In genomic region chr5:55568629-55569512, GRCh38 we compare ENCODE assay signal across 13 cellular contexts. TPM values are rescaled to one million over a fixed set of nuclear protein-coding genes. Genes with fewer than 3 reads are reported as not detected.
DNase-seq lines count a peak whose midpoint lies in the region; ATAC-seq, FAIRE-seq and TF ChIP-seq lines count a peak whose summit lies in the region.
"Had no signal": no experiment of that assay in that cellular context is flagged by ENCODE, and none has a peak within 500 bp of the region (broad histone marks: within the 10 kb centered on the region; RNA-seq: fewer than 3 reads in every experiment).

No MANE protein-coding gene starts in this region.

- H2BK15ac ChIP-seq in H1 (ENCODE audit: low read length), result no peak overlapping the region

- no peak overlapping the region for H3K23ac ChIP-seq in H1 (ENCODE audit: insufficient read length)

- H4K8ac ChIP-seq in H1 (ENCODE audit: extremely low read depth, insufficient read depth, low read length), result no peak overlapping the region

- H2BK5ac ChIP-seq in H1 (ENCODE audit: low read depth, low read length), result no peak overlapping the region

- no peak overlapping the region for H3K14ac ChIP-seq in H1 (ENCODE audit: insufficient read length)

- in situ Hi-C loops in brain microvascular endothelial cell (cut with HindIII; ENCODE audit: low pct_ligation_motif_present, low sequenced_read_pairs), result no loop called here

- H3K4me2 ChIP-seq in H1 (ENCODE audit: insufficient read depth in 1 of 2, low read depth in 2 of 2, low read length in 2 of 2) (no peak overlapping the region; a peak in 1 of 4 replicates), parathyroid adenoma (ENCODE audit: low read length) (no peak overlapping the region)

- H3K27me3 ChIP-seq in left ventricle myocardium inferior (ENCODE audit: low read depth) (no peaks in the 10 kb centered on the region), H1 (replicated peaks in 1 of 4; ENCODE audit: control insufficient read depth in 3 of 4, extremely low read depth in 1 of 4, insufficient read depth in 3 of 4, low read length in 3 of 4) (no peaks in the 10 kb centered on the region), parathyroid adenoma (ENCODE audit: control insufficient read depth, insufficient read depth, low read length) (no peaks in the 10 kb centered on the region), vagina (no peaks in the 10 kb centered on the region), brain microvascular endothelial cell (replicated peaks) (no peaks in the 10 kb centered on the region)

- ATAC-seq in Right ventricle myocardium superior (ENCODE audit: poor library complexity) (no peak), HG03342 (IDR thresholded peaks at IDR 0.05; ENCODE audit: unreplicated experiment) (no peak)
- ATAC-seq: lower lobe of right lung, T-cell had no signal

- no peaks in the 10 kb centered on the region for H3K79me1 ChIP-seq in H1 (ENCODE audit: low read depth, low read length)

- peak overlapping the region; percentile 78 for H4K5ac ChIP-seq in H1 (ENCODE audit: insufficient read length, low read depth, low read length)

- TF ChIP-seq RAD21 in H1 (IDR thresholded peaks at IDR 0.05 in 1 of 2, conservative IDR thresholded peaks at IDR 0.05 in 1 of 2; ENCODE audit: low read depth in 2 of 2, low read length in 2 of 2), result no peak

- WGBS in H1 (ENCODE audit: extremely low coverage in 1 of 2, insufficient coverage in 1 of 2, insufficient read length in 1 of 2, insufficient replicate concordance in 2 of 2, low coverage in 1 of 2, low lambda C conversion rate in 2 of 2, missing lambda C conversion rate in 1 of 2), 2 experiments, result 75% methylated on average over 15 of the region's 15 CpGs; no CpG with 5 or more reads in 1 of the 2 experiments

- TF ChIP-seq EP300 in H1 (IDR thresholded peaks at IDR 0.05; ENCODE audit: borderline replicate concordance in 1 of 2, low read depth in 2 of 2, low read length in 2 of 2), result no peak

- intact Hi-C loops in left ventricle myocardium inferior (cut with micrococcal nuclease), result no loop called here
- intact Hi-C loops in Right ventricle myocardium superior (cut with DNase I), result no loop called here
- intact Hi-C loops in vagina (cut with DNase I), result loop anchor here (2.0 kb wide), 1 partner anchor 32 kb away; no protein-coding TSS in a partner anchor

- H3K18ac ChIP-seq in H1 (ENCODE audit: extremely low read depth, low read length), result peak overlapping the region; percentile 44; the same call in 1 of the 2 replicates

- H3K4ac ChIP-seq in H1 (replicated peaks; ENCODE audit: insufficient read length, low read depth, low read length), result no peak overlapping the region

- no peak for DNase-seq in left ventricle myocardium inferior
- no peak for DNase-seq in Right ventricle myocardium superior
- DNase-seq in H1 (ENCODE audit: low read depth in 1 of 2, low spot score in 2 of 2), result no peak
- no peak for DNase-seq in vagina (ENCODE audit: extremely low spot score in 2 of 2)
- no peak for DNase-seq in brain microvascular endothelial cell
- no peak for DNase-seq in urothelium cell line (ENCODE audit: low spot score)
- DNase-seq: activated CD4-positive, alpha-beta memory T cell treated with anti-CD3 and anti-CD28 coated beads for 36 hours; activated gamma-delta T cell; DND-41; lower lobe of right lung; T-cell had no signal

- no peak overlapping the region for H2BK120ac ChIP-seq in H1 (replicated peaks; ENCODE audit: low read depth, low read length)

- POLR2A ChIA-PET in H1 (lab: Charles Lee; ENCODE audit: partially characterized antibody), result no interaction called here

- no peak overlapping the region for H4K91ac ChIP-seq in H1 (replicated peaks; ENCODE audit: insufficient read length, low read length)

- H3K9me3 ChIP-seq in left ventricle myocardium inferior (replicated peaks) (no peaks in the 10 kb centered on the region), H1 (ENCODE audit: insufficient read depth in 2 of 2, low read depth in 1 of 2, low read length in 1 of 2) (no peaks in the 10 kb centered on the region), parathyroid adenoma (ENCODE audit: control insufficient read depth, low read length) (no peaks in the 10 kb centered on the region), vagina (no peaks in the 10 kb centered on the region)
- H3K9me3 ChIP-seq: lower lobe of right lung had no signal

- H3K9ac ChIP-seq in H1 (replicated peaks in 1 of 4; ENCODE audit: extremely low read depth in 1 of 4, low read depth in 3 of 4, low read length in 3 of 4), result no peak overlapping the region
- H3K9ac ChIP-seq in parathyroid adenoma, result no peak overlapping the region

- peaks cover 15% of the 10 kb centered on the region for H3K4me1 ChIP-seq in left ventricle myocardium inferior
- H3K4me1 ChIP-seq in H1 (replicated peaks in 1 of 4; ENCODE audit: control insufficient read depth in 3 of 4, insufficient read depth in 4 of 4, low read length in 3 of 4), result peaks cover 5 to 32% (median 17%) of the 10 kb centered on the region in 4 experiments; a peak in 5 of 7 replicates
- no peaks in the 10 kb centered on the region for H3K4me1 ChIP-seq in parathyroid adenoma
- H3K4me1 ChIP-seq in vagina, result peaks cover 28% of the 10 kb centered on the region

- H2BK12ac ChIP-seq in H1 (ENCODE audit: low read depth, low read length), result peak overlapping the region; percentile 52; the same call in 1 of the 2 replicates

- H3K36me3 ChIP-seq in left ventricle myocardium inferior (no peaks in the 10 kb centered on the region), H1 (ENCODE audit: control insufficient read depth in 2 of 4, insufficient read depth in 4 of 4, low read length in 3 of 4) (no peaks in the 10 kb centered on the region), parathyroid adenoma (ENCODE audit: control insufficient read depth, insufficient read depth, low read length) (no peaks in the 10 kb centered on the region), vagina (no peaks in the 10 kb centered on the region), brain microvascular endothelial cell (replicated peaks) (no peaks in the 10 kb centered on the region)
- H3K36me3 ChIP-seq: lower lobe of right lung had no signal

- H4K20me1 ChIP-seq in H1 (replicated peaks in 1 of 2; ENCODE audit: control insufficient read depth in 1 of 2, insufficient read depth in 2 of 2, low read length in 2 of 2), result no peaks in the 10 kb centered on the region

- no peak for TF ChIP-seq POLR2A in H1 (IDR thresholded peaks at IDR 0.05; ENCODE audit: control extremely low read depth in 1 of 2, low read depth in 2 of 2, low read length in 2 of 2)
- no peak for TF ChIP-seq POLR2A in vagina (IDR thresholded peaks at IDR 0.05)

- H3K79me2 ChIP-seq in H1 (ENCODE audit: control insufficient read depth in 1 of 2, insufficient read depth in 2 of 2, low read length in 2 of 2), result no peaks in the 10 kb centered on the region
- no peaks in the 10 kb centered on the region for H3K79me2 ChIP-seq in parathyroid adenoma

- CTCF ChIA-PET in H1 (lab: Charles Lee; ENCODE audit: partially characterized antibody), result no interaction called here

- H3K4me3 ChIP-seq in left ventricle myocardium inferior, result no peak overlapping the region
- H3K4me3 ChIP-seq in H1 (ENCODE audit: extremely low read depth in 1 of 4, insufficient read depth in 2 of 4, low read depth in 3 of 4, low read length in 4 of 4), result no peak overlapping the region
- no peak overlapping the region for H3K4me3 ChIP-seq in parathyroid adenoma (ENCODE audit: low read depth, low read length)
- H3K4me3 ChIP-seq in vagina, result no peak overlapping the region
- no peak overlapping the region for H3K4me3 ChIP-seq in brain microvascular endothelial cell (ENCODE audit: low read depth, low read length)
- H3K4me3 ChIP-seq: lower lobe of right lung had no signal

- FAIRE-seq in H1 (lab: Jason Lieb, UNC) (no peak), urothelium cell line (lab: Jason Lieb, UNC) (no peak)

- TF ChIP-seq CTCF in left ventricle myocardium inferior (IDR thresholded peaks at IDR 0.05; ENCODE audit: borderline replicate concordance), result no peak
- TF ChIP-seq CTCF in H1 (IDR thresholded peaks at IDR 0.05; ENCODE audit: control extremely low read depth in 1 of 3, insufficient read depth in 1 of 3, low read depth in 1 of 3, low read length in 3 of 3), result no peak
- TF ChIP-seq CTCF in parathyroid adenoma (IDR thresholded peaks at IDR 0.05), result no peak
- no peak for TF ChIP-seq CTCF in vagina (IDR thresholded peaks at IDR 0.05)
- no peak for TF ChIP-seq CTCF in brain microvascular endothelial cell (IDR thresholded peaks at IDR 0.05; ENCODE audit: low read depth, low read length, missing control alignments)

- H2AFZ ChIP-seq in H1 (ENCODE audit: low read length), result 0 out of 2 replicates have a peak overlapping the region, but pooled peaks have one; percentile 7
- no peak overlapping the region for H2AFZ ChIP-seq in parathyroid adenoma

- no peaks in the 10 kb centered on the region for H3K23me2 ChIP-seq in H1 (ENCODE audit: low read depth, low read length)

- no peak overlapping the region for H2AK5ac ChIP-seq in H1 (ENCODE audit: low read depth, low read length)

- no peak overlapping the region; the same call in 1 of the 2 replicates for H2BK20ac ChIP-seq in H1 (ENCODE audit: low read length)

- no peak overlapping the region for H3K56ac ChIP-seq in H1 (replicated peaks; ENCODE audit: insufficient read length, low read depth, low read length)

- H3K27ac ChIP-seq in left ventricle myocardium inferior (replicated peaks) (peak overlapping the region; percentile 60), H1 (ENCODE audit: low read depth, low read length) (no peak overlapping the region), parathyroid adenoma (peak overlapping the region; percentile 53), vagina (peak overlapping the region; percentile 38), brain microvascular endothelial cell (no peak overlapping the region)
- H3K27ac ChIP-seq: lower lobe of right lung had no signal

TF ChIP-seq in H1, 55 proteins besides CTCF, POLR2A, EP300 and RAD21 (continues in another document):
- TF ChIP-seq NANOG (IDR thresholded peaks at IDR 0.05; ENCODE audit: insufficient read depth, low read depth, low read length, poor library complexity, severe bottlenecking) (no peak), MAFK (IDR thresholded peaks at IDR 0.05; ENCODE audit: low read depth, low read length) (no peak), MAX (IDR thresholded peaks at IDR 0.05) (no peak), CREB1 (IDR thresholded peaks at IDR 0.05) (no peak)

RNA-seq across cellular contexts. Expression of gene PLPP1, which starts 34.1 kb away (rescaled TPM):
- total RNA-seq in left ventricle myocardium inferior (72.6 TPM), Right ventricle myocardium superior (75.9 TPM), vagina (283 TPM)
- total RNA-seq in H1 (2021; fragmentation: NEBNext Ultra II Directional; extraction: Animal tissue kit (Norgen Biotek cat#: 25700)), result 43.7 and 47.2 TPM in 2 replicates
- 66.4 and 91.3 TPM in 2 replicates for polyA plus RNA-seq in H1 (2011; rRNA removed)
- 78.6 TPM for polyA plus RNA-seq in H1 (2011; cell fraction: cytosol; rRNA removed)
- polyA plus RNA-seq in H1 (2011; cell fraction: nucleus; rRNA removed), result 38.0 TPM
- 36.2 to 50.1 TPM (median 48.2 TPM) in 4 replicates for polyA plus RNA-seq in H1 (2012, experiment 1 of 2)
- 30.5 TPM for polyA plus RNA-seq in H1 (2012, experiment 2 of 2)
- 38.9 TPM for polyA plus RNA-seq in H1 (2013, experiment 1 of 2)
- 44.3 TPM for polyA plus RNA-seq in H1 (2013, experiment 2 of 2)
- 67.9 and 73.8 TPM in 2 replicates for polyA minus RNA-seq in H1 (2011; rRNA and poly(A)+ RNA removed)
- 32.1 TPM for polyA minus RNA-seq in H1 (2011; cell fraction: cytosol; rRNA and poly(A)+ RNA removed)
- 74.5 TPM for polyA minus RNA-seq in H1 (2011; cell fraction: nucleus; rRNA and poly(A)+ RNA removed)

Comparison
In these comparisons a context has a peak if more than half of its experiments do, and no peak if none do; other contexts are left out.
1. H3K27ac ChIP-seq: peak in left ventricle myocardium inferior (single experiment), parathyroid adenoma (single experiment) and vagina (single experiment); none in H1 (single experiment) and brain microvascular endothelial cell (single experiment).